ENCODE assay signal across 7 cellular contexts in genomic region chr14:74459289-74459946, GRCh38. TPM values are rescaled to one million over a fixed set of nuclear protein-coding genes. Genes with fewer than 3 reads are reported as not detected.
DNase-seq lines count a peak whose midpoint lies in the region; ATAC-seq and TF ChIP-seq lines count a peak whose summit lies in the region.

No MANE protein-coding gene starts in this region.

- H3K27me3 Mint-ChIP-seq in activated CD4-positive, alpha-beta T cell treated with anti-CD3 and anti-CD28 coated beads, Interleukin-2, amount 10 ng/mL, durations not matched to agents 7 days and 5 days = peaks cover 8% of the 10 kb centered on the region

- DNase-seq in activated CD4-positive, alpha-beta T cell treated with anti-CD3 and anti-CD28 coated beads, Interleukin-2, amount 10 ng/mL, durations not matched to agents 7 days and 5 days = peak; percentile 10
- DNase-seq in fibroblast of gingiva (ENCODE audit: low read depth) (peak; percentile 62), retina (peak; percentile 43), NCI-H748 treated with DMSO at 0.1 percent for 48 hours (lab: John Stamatoyannopoulos, UW) (no peak)

- H3K4me3 Mint-ChIP-seq in activated CD4-positive, alpha-beta T cell treated with anti-CD3 and anti-CD28 coated beads, Interleukin-2, amount 10 ng/mL, durations not matched to agents 7 days and 5 days = no peak overlapping the region

- CTCF ChIA-PET in activated CD4-positive, alpha-beta T cell treated with anti-CD3 and anti-CD28 coated beads, Interleukin-2, amount 10 ng/mL, durations not matched to agents 7 days and 5 days (lab: Charles Lee) = no interaction called here

- H3K9me3 Mint-ChIP-seq in activated CD4-positive, alpha-beta T cell treated with anti-CD3 and anti-CD28 coated beads, Interleukin-2, amount 10 ng/mL, durations not matched to agents 7 days and 5 days = no peaks in the 10 kb centered on the region

- no peak overlapping the region for H3K27ac Mint-ChIP-seq in activated CD4-positive, alpha-beta T cell treated with anti-CD3 and anti-CD28 coated beads, Interleukin-2, amount 10 ng/mL, durations not matched to agents 7 days and 5 days

- POLR2A ChIA-PET in activated CD4-positive, alpha-beta T cell treated with anti-CD3 and anti-CD28 coated beads, Interleukin-2, amount 10 ng/mL, durations not matched to agents 7 days and 5 days (lab: Charles Lee) = no interaction called here

- H3K36me3 Mint-ChIP-seq in activated CD4-positive, alpha-beta T cell treated with anti-CD3 and anti-CD28 coated beads, Interleukin-2, amount 10 ng/mL, durations not matched to agents 7 days and 5 days (ENCODE audit: low read depth) = no peaks in the 10 kb centered on the region

- no peaks in the 10 kb centered on the region for H3K4me1 Mint-ChIP-seq in activated CD4-positive, alpha-beta T cell treated with anti-CD3 and anti-CD28 coated beads, Interleukin-2, amount 10 ng/mL, durations not matched to agents 7 days and 5 days

- ATAC-seq in HG03175 (IDR thresholded peaks at IDR 0.05; ENCODE audit: unreplicated experiment) = no peak

- TF ChIP-seq CTCF in GM12875 (IDR thresholded peaks at IDR 0.05; ENCODE audit: borderline replicate concordance, insufficient read depth, low read depth, low read length) = peak; percentile 80
- 0 out of 2 replicates have a peak, but pooled peaks have one; percentile 35 for TF ChIP-seq CTCF in LNCAP (IDR thresholded peaks at IDR 0.05)

- no peak overlapping the region for H3K4me3 ChIP-seq in GM12875 (ENCODE audit: low read depth, low read length)

RNA-seq across cellular contexts. Expression of gene SYNDIG1L, which starts 33.4 kb away (rescaled TPM):
- total RNA-seq in activated CD4-positive, alpha-beta T cell treated with anti-CD3 and anti-CD28 coated beads, Interleukin-2, amount 10 ng/mL, durations not matched to agents 7 days and 5 days = not detected

RNA-seq across cellular contexts. Expression of gene NPC2, which starts 33.7 kb away (rescaled TPM):
- total RNA-seq in activated CD4-positive, alpha-beta T cell treated with anti-CD3 and anti-CD28 coated beads, Interleukin-2, amount 10 ng/mL, durations not matched to agents 7 days and 5 days = 10 to 100 TPM; 54.1 to 74.1 TPM

RNA-seq across cellular contexts. Expression of gene ISCA2, which starts 34.1 kb away (rescaled TPM):
- total RNA-seq in activated CD4-positive, alpha-beta T cell treated with anti-CD3 and anti-CD28 coated beads, Interleukin-2, amount 10 ng/mL, durations not matched to agents 7 days and 5 days = 10 to 100 TPM; 30.1 to 30.4 TPM
